ENCODE assay signal across 1 cellular context in genomic region chr2:128442053-128442751, GRCh38.
TF ChIP-seq lines count a peak whose summit lies in the region.

No MANE protein-coding gene starts in this region.

TF ChIP-seq in HepG2, 621 proteins besides CTCF, POLR2A, EP300 and RAD21 (continued from another document):
- TF ChIP-seq, protein P1, sequence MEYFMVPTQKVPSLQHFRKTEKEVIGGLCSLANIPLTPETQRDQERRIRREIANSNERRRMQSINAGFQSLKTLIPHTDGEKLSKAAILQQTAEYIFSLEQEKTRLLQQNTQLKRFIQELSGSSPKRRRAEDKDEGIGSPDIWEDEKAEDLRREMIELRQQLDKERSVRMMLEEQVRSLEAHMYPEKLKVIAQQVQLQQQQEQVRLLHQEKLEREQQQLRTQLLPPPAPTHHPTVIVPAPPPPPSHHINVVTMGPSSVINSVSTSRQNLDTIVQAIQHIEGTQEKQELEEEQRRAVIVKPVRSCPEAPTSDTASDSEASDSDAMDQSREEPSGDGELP (IDR thresholded peaks at IDR 0.05; ENCODE audit: borderline replicate concordance, low read depth) = no peak
- no peak for TF ChIP-seq MYC (CRISPR knock-in tag; IDR thresholded peaks at IDR 0.05; ENCODE audit: borderline replicate concordance)
- TF ChIP-seq TCF7L2 (IDR thresholded peaks at IDR 0.05; ENCODE audit: low read depth, low read length) = no peak
- TF ChIP-seq ZNF670 (CRISPR knock-in tag; IDR thresholded peaks at IDR 0.05; ENCODE audit: borderline replicate concordance) = no peak
- TF ChIP-seq ATF1 (CRISPR knock-in tag; IDR thresholded peaks at IDR 0.05) = no peak
- no peak for TF ChIP-seq ZNF282 (IDR thresholded peaks at IDR 0.05; ENCODE audit: partially characterized antibody)
- TF ChIP-seq, protein P2, sequence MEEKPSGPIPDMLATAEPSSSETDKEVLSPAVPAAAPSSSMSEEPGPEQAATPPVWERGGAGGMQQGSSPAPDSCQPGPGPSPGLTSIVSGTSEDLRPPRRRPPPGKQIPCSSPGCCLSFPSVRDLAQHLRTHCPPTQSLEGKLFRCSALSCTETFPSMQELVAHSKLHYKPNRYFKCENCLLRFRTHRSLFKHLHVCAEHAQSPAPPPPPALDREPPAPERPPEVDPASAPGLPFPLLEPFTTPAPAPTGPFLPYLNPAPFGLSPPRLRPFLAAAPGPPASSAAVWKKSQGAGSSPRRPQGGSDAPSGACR (CRISPR knock-in tag; IDR thresholded peaks at IDR 0.05) = no peak
- no peak for TF ChIP-seq ZNF878 (CRISPR knock-in tag; IDR thresholded peaks at IDR 0.05)
- TF ChIP-seq, protein P3, sequence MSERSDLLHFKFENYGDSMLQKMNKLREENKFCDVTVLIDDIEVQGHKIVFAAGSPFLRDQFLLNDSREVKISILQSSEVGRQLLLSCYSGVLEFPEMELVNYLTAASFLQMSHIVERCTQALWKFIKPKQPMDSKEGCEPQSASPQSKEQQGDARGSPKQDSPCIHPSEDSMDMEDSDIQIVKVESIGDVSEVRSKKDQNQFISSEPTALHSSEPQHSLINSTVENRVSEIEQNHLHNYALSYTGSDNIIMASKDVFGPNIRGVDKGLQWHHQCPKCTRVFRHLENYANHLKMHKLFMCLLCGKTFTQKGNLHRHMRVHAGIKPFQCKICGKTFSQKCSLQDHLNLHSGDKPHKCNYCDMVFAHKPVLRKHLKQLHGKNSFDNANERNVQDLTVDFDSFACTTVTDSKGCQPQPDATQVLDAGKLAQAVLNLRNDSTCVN (CRISPR knock-in tag; IDR thresholded peaks at IDR 0.05; ENCODE audit: borderline replicate concordance) = no peak
- no peak for TF ChIP-seq RFX3 (CRISPR knock-in tag; IDR thresholded peaks at IDR 0.05)
- no peak for TF ChIP-seq HMG20B (CRISPR knock-in tag; conservative IDR thresholded peaks at IDR 0.05)
- no peak for TF ChIP-seq ZBTB37 (CRISPR knock-in tag; IDR thresholded peaks at IDR 0.05)
- TF ChIP-seq ZNF264 (CRISPR knock-in tag; IDR thresholded peaks at IDR 0.05) = no peak
- TF ChIP-seq ZNF713 (CRISPR knock-in tag; IDR thresholded peaks at IDR 0.05) = no peak
- no peak for TF ChIP-seq BCLAF1 (IDR thresholded peaks at IDR 0.05)
- no peak for TF ChIP-seq FOSL2 (CRISPR knock-in tag; IDR thresholded peaks at IDR 0.05)
- TF ChIP-seq ZNF567 (CRISPR knock-in tag; IDR thresholded peaks at IDR 0.05; ENCODE audit: borderline replicate concordance) = no peak
- TF ChIP-seq TBP (CRISPR knock-in tag; IDR thresholded peaks at IDR 0.05) = no peak
- no peak for TF ChIP-seq ZNF652 (CRISPR knock-in tag; IDR thresholded peaks at IDR 0.05; ENCODE audit: borderline replicate concordance, low read depth)
- no peak for TF ChIP-seq RFXAP (CRISPR knock-in tag; IDR thresholded peaks at IDR 0.05; ENCODE audit: borderline replicate concordance)
- TF ChIP-seq ZC3H13 (CRISPR knock-in tag; IDR thresholded peaks at IDR 0.05) = no peak
- TF ChIP-seq ZNF44 (CRISPR knock-in tag; IDR thresholded peaks at IDR 0.05) = no peak
- TF ChIP-seq, protein P4, sequence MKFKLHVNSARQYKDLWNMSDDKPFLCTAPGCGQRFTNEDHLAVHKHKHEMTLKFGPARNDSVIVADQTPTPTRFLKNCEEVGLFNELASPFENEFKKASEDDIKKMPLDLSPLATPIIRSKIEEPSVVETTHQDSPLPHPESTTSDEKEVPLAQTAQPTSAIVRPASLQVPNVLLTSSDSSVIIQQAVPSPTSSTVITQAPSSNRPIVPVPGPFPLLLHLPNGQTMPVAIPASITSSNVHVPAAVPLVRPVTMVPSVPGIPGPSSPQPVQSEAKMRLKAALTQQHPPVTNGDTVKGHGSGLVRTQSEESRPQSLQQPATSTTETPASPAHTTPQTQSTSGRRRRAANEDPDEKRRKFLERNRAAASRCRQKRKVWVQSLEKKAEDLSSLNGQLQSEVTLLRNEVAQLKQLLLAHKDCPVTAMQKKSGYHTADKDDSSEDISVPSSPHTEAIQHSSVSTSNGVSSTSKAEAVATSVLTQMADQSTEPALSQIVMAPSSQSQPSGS (CRISPR knock-in tag; IDR thresholded peaks at IDR 0.05) = no peak
- TF ChIP-seq HNF4G (IDR thresholded peaks at IDR 0.05; ENCODE audit: borderline replicate concordance, low read depth, low read length) = no peak
- TF ChIP-seq HNF4G (CRISPR knock-in tag; IDR thresholded peaks at IDR 0.05; ENCODE audit: borderline replicate concordance, low read depth) = no peak
- peak; percentile 30 for TF ChIP-seq ASH2L (IDR thresholded peaks at IDR 0.05; ENCODE audit: insufficient read length, low read depth, low read length)
- no peak for TF ChIP-seq ZNF616 (CRISPR knock-in tag; IDR thresholded peaks at IDR 0.05; ENCODE audit: low read depth)
- TF ChIP-seq PTBP1 (IDR thresholded peaks at IDR 0.05; ENCODE audit: low read depth, low read length, poor library complexity, severe bottlenecking) = no peak
- 0 out of 2 replicates have a peak, but pooled peaks have one; percentile 12 for TF ChIP-seq ELF3 (CRISPR knock-in tag; IDR thresholded peaks at IDR 0.05)
- TF ChIP-seq TCF7 (IDR thresholded peaks at IDR 0.05; ENCODE audit: low read depth) = peak; percentile 23; the same call in 1 of the 2 replicates
